ENCODE assay signal across 16 cellular contexts in genomic region chr10:131736321-131736980, GRCh38.
"Had no signal": no experiment of that assay in that cellular context is flagged by ENCODE, and none has a peak within 500 bp of the region (broad histone marks: within the 10 kb centered on the region; RNA-seq: fewer than 3 reads in every experiment).

No MANE protein-coding gene starts in this region.

- H3K4me3 Mint-ChIP-seq: activated naive CD4-positive, alpha-beta T cell treated with anti-CD3 and anti-CD28 coated beads for 36 hours; activated naive CD8-positive, alpha-beta T cell treated with anti-CD3 and anti-CD28 coated beads, Interleukin-2, amount 50 U/mL, for 24 hours; naive B cell; WTC11 had no signal

- H3K27ac Mint-ChIP-seq: activated naive CD4-positive, alpha-beta T cell treated with anti-CD3 and anti-CD28 coated beads for 36 hours; activated naive CD8-positive, alpha-beta T cell treated with anti-CD3 and anti-CD28 coated beads, Interleukin-2, amount 50 U/mL, for 24 hours; activated T-helper 2 cell treated with anti-CD3 and anti-CD28 coated beads, Interferon-gamma antibody, Interleukin-2, Interleukin-4, amounts not matched to agents 10 μg/mL and 5 μg/mL and 100 μg/mL, durations not matched to agents 14 hours and 24 hours and 36 hours; naive B cell; WTC11 had no signal

- H3K36me3 ChIP-seq: ascending aorta, gastroesophageal sphincter, heart right ventricle, thyroid gland had no signal

- DNase-seq: activated CD4-positive, alpha-beta T cell treated with anti-CD3 and anti-CD28 coated beads for 48 hours; activated naive CD4-positive, alpha-beta T cell treated with anti-CD3 and anti-CD28 coated beads for 36 hours; activated naive CD8-positive, alpha-beta T cell treated with anti-CD3 and anti-CD28 coated beads, Interleukin-2, amount 50 U/mL, for 24 hours; erythroblast; heart right ventricle; mammary epithelial cell; naive B cell; small intestine; stimulated activated CD4-positive, alpha-beta T cell treated with anti-CD3 and anti-CD28 coated beads, Interleukin-4, amount 100 ng/mL, for 4 hours; SW 1271; thyroid gland had no signal

- H3K9me3 Mint-ChIP-seq: activated T-helper 2 cell treated with anti-CD3 and anti-CD28 coated beads, Interferon-gamma antibody, Interleukin-2, Interleukin-4, amounts not matched to agents 10 μg/mL and 5 μg/mL and 100 μg/mL, durations not matched to agents 14 hours and 24 hours and 36 hours had no signal

- H3K4me1 ChIP-seq: ascending aorta, gastroesophageal sphincter, heart right ventricle, thyroid gland had no signal

- H3K27me3 ChIP-seq: ascending aorta, dorsolateral prefrontal cortex, thyroid gland had no signal

- H3K36me3 Mint-ChIP-seq: naive B cell had no signal

- ATAC-seq: activated naive CD8-positive, alpha-beta T cell treated with anti-CD3 and anti-CD28 coated beads, Interleukin-2, amount 50 U/mL, for 24 hours; gastroesophageal sphincter; heart right ventricle; WTC11 had no signal

- H3K27ac ChIP-seq: ascending aorta, dorsolateral prefrontal cortex, gastroesophageal sphincter, heart right ventricle, thyroid gland had no signal

- H3K4me1 Mint-ChIP-seq: activated naive CD8-positive, alpha-beta T cell treated with anti-CD3 and anti-CD28 coated beads, Interleukin-2, amount 50 U/mL, for 24 hours had no signal

- H3K9me3 ChIP-seq: ascending aorta, thyroid gland had no signal

- H3K4me3 ChIP-seq: ascending aorta, dorsolateral prefrontal cortex, gastroesophageal sphincter, heart right ventricle, thyroid gland had no signal
